ENCODE assay signal across 1 cellular context in the genomic region with DNA sequence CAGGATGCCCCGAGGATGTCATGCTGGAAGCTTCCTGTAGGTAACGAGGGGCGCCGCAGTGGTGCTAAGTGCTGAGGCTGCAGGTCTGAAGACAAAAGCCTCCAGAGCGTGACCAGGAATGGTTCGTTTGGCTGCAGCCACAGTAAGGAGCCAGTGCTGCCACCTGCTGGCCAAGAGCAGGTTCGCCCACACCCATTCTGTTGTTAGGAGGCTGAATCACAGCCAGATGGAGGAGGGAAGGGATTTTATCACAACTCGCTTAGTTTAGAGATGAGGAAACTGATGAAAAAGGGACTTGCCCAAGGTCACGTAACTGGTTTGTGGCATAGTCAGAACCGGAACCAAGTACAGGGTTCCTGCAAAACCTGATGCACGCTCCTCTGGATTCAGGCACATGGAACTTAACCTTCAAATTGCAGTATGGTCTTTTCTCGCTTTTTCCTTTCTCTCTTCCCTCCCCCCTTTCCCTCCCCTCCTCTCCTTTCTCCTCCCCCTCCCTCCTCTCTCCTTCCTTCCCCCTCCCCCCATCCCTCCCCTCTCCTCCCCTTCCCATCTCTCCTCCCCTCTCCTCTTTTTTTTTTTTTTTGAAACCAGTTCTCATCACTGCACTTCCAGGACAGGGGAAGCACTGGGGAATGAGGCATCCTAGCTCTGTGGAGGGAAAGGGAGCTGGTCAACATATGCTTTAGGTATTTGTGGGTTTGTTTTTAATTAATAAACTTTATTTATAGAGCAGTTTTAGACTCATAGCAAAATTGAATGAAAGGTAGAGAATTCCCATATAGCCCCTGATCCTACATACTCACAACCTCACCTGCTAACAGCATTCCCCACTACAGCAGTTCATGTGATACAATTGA.
TF ChIP-seq lines count a peak whose summit lies in the region.

No MANE protein-coding gene starts in this region.

TF ChIP-seq in HepG2, 621 proteins besides CTCF, POLR2A, EP300 and RAD21 (continued from another document and continues in another):
- TF ChIP-seq, protein P1, sequence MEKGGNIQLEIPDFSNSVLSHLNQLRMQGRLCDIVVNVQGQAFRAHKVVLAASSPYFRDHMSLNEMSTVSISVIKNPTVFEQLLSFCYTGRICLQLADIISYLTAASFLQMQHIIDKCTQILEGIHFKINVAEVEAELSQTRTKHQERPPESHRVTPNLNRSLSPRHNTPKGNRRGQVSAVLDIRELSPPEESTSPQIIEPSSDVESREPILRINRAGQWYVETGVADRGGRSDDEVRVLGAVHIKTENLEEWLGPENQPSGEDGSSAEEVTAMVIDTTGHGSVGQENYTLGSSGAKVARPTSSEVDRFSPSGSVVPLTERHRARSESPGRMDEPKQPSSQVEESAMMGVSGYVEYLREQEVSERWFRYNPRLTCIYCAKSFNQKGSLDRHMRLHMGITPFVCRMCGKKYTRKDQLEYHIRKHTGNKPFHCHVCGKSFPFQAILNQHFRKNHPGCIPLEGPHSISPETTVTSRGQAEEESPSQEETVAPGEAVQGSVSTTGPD (CRISPR knock-in tag; IDR thresholded peaks at IDR 0.05) = no peak
- no peak for TF ChIP-seq ZNF44 (CRISPR knock-in tag; IDR thresholded peaks at IDR 0.05)
- TF ChIP-seq, protein P2, sequence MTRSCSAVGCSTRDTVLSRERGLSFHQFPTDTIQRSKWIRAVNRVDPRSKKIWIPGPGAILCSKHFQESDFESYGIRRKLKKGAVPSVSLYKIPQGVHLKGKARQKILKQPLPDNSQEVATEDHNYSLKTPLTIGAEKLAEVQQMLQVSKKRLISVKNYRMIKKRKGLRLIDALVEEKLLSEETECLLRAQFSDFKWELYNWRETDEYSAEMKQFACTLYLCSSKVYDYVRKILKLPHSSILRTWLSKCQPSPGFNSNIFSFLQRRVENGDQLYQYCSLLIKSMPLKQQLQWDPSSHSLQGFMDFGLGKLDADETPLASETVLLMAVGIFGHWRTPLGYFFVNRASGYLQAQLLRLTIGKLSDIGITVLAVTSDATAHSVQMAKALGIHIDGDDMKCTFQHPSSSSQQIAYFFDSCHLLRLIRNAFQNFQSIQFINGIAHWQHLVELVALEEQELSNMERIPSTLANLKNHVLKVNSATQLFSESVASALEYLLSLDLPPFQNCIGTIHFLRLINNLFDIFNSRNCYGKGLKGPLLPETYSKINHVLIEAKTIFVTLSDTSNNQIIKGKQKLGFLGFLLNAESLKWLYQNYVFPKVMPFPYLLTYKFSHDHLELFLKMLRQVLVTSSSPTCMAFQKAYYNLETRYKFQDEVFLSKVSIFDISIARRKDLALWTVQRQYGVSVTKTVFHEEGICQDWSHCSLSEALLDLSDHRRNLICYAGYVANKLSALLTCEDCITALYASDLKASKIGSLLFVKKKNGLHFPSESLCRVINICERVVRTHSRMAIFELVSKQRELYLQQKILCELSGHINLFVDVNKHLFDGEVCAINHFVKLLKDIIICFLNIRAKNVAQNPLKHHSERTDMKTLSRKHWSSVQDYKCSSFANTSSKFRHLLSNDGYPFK (CRISPR knock-in tag; IDR thresholded peaks at IDR 0.05; ENCODE audit: borderline replicate concordance) = no peak
- TF ChIP-seq, protein P3, sequence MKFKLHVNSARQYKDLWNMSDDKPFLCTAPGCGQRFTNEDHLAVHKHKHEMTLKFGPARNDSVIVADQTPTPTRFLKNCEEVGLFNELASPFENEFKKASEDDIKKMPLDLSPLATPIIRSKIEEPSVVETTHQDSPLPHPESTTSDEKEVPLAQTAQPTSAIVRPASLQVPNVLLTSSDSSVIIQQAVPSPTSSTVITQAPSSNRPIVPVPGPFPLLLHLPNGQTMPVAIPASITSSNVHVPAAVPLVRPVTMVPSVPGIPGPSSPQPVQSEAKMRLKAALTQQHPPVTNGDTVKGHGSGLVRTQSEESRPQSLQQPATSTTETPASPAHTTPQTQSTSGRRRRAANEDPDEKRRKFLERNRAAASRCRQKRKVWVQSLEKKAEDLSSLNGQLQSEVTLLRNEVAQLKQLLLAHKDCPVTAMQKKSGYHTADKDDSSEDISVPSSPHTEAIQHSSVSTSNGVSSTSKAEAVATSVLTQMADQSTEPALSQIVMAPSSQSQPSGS (CRISPR knock-in tag; IDR thresholded peaks at IDR 0.05) = 0 out of 2 replicates have a peak, but pooled peaks have one; percentile 27
- TF ChIP-seq DNMT1 (CRISPR knock-in tag; IDR thresholded peaks at IDR 0.05) = no peak
- no peak for TF ChIP-seq ZSCAN9 (CRISPR knock-in tag; IDR thresholded peaks at IDR 0.05; ENCODE audit: borderline replicate concordance)
- TF ChIP-seq, protein P4, sequence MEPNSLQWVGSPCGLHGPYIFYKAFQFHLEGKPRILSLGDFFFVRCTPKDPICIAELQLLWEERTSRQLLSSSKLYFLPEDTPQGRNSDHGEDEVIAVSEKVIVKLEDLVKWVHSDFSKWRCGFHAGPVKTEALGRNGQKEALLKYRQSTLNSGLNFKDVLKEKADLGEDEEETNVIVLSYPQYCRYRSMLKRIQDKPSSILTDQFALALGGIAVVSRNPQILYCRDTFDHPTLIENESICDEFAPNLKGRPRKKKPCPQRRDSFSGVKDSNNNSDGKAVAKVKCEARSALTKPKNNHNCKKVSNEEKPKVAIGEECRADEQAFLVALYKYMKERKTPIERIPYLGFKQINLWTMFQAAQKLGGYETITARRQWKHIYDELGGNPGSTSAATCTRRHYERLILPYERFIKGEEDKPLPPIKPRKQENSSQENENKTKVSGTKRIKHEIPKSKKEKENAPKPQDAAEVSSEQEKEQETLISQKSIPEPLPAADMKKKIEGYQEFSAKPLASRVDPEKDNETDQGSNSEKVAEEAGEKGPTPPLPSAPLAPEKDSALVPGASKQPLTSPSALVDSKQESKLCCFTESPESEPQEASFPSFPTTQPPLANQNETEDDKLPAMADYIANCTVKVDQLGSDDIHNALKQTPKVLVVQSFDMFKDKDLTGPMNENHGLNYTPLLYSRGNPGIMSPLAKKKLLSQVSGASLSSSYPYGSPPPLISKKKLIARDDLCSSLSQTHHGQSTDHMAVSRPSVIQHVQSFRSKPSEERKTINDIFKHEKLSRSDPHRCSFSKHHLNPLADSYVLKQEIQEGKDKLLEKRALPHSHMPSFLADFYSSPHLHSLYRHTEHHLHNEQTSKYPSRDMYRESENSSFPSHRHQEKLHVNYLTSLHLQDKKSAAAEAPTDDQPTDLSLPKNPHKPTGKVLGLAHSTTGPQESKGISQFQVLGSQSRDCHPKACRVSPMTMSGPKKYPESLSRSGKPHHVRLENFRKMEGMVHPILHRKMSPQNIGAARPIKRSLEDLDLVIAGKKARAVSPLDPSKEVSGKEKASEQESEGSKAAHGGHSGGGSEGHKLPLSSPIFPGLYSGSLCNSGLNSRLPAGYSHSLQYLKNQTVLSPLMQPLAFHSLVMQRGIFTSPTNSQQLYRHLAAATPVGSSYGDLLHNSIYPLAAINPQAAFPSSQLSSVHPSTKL (CRISPR knock-in tag; IDR thresholded peaks at IDR 0.05) = peak; percentile 44
- TF ChIP-seq ZNF331 (CRISPR knock-in tag; IDR thresholded peaks at IDR 0.05) = peak; percentile 81
- TF ChIP-seq GTF3A (CRISPR knock-in tag; conservative IDR thresholded peaks at IDR 0.05) = no peak
- peak; percentile 47; the same call in 1 of the 2 replicates for TF ChIP-seq ARNTL (CRISPR knock-in tag; IDR thresholded peaks at IDR 0.05)
- no peak for TF ChIP-seq SAFB2 (CRISPR knock-in tag; IDR thresholded peaks at IDR 0.05; ENCODE audit: borderline replicate concordance, low read depth)
- TF ChIP-seq GATAD2A (CRISPR knock-in tag; IDR thresholded peaks at IDR 0.05) = peak; percentile 73
- no peak for TF ChIP-seq ZBTB20 (CRISPR knock-in tag; IDR thresholded peaks at IDR 0.05; ENCODE audit: borderline replicate concordance, low read depth)
- 0 out of 2 replicates have a peak, but pooled peaks have one; percentile 33 for TF ChIP-seq NFKB2 (CRISPR knock-in tag; IDR thresholded peaks at IDR 0.05; ENCODE audit: borderline replicate concordance)
- peak; percentile 53; the same call in 1 of the 2 replicates for TF ChIP-seq ZNF556 (CRISPR knock-in tag; IDR thresholded peaks at IDR 0.05; ENCODE audit: borderline replicate concordance)
- no peak for TF ChIP-seq PAWR (CRISPR knock-in tag; IDR thresholded peaks at IDR 0.05; ENCODE audit: borderline replicate concordance)
- TF ChIP-seq FOXA1 (IDR thresholded peaks at IDR 0.05) = no peak
- TF ChIP-seq FOXA1 (CRISPR knock-in tag; IDR thresholded peaks at IDR 0.05) = no peak
- TF ChIP-seq, protein P5, sequence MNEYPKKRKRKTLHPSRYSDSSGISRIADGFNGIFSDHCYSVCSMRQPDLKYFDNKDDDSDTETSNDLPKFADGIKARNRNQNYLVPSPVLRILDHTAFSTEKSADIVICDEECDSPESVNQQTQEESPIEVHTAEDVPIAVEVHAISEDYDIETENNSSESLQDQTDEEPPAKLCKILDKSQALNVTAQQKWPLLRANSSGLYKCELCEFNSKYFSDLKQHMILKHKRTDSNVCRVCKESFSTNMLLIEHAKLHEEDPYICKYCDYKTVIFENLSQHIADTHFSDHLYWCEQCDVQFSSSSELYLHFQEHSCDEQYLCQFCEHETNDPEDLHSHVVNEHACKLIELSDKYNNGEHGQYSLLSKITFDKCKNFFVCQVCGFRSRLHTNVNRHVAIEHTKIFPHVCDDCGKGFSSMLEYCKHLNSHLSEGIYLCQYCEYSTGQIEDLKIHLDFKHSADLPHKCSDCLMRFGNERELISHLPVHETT (CRISPR knock-in tag; conservative IDR thresholded peaks at IDR 0.05) = no peak
- no peak; the same call in 1 of the 2 replicates for TF ChIP-seq PHF21A (CRISPR knock-in tag; IDR thresholded peaks at IDR 0.05)
- no peak for TF ChIP-seq JUND (CRISPR knock-in tag; IDR thresholded peaks at IDR 0.05)
- no peak for TF ChIP-seq MXD4 (CRISPR knock-in tag; IDR thresholded peaks at IDR 0.05)
- no peak for TF ChIP-seq MTA3 (CRISPR knock-in tag; IDR thresholded peaks at IDR 0.05)
- TF ChIP-seq, protein P6, sequence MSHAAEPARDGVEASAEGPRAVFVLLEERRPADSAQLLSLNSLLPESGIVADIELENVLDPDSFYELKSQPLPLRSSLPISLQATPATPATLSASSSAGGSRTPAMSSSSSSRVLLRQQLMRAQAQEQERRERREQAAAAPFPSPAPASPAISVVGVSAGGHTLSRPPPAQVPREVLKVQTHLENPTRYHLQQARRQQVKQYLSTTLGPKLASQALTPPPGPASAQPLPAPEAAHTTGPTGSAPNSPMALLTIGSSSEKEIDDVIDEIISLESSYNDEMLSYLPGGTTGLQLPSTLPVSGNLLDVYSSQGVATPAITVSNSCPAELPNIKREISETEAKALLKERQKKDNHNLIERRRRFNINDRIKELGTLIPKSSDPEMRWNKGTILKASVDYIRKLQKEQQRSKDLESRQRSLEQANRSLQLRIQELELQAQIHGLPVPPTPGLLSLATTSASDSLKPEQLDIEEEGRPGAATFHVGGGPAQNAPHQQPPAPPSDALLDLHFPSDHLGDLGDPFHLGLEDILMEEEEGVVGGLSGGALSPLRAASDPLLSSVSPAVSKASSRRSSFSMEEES (CRISPR knock-in tag; IDR thresholded peaks at IDR 0.05) = 0 out of 2 replicates have a peak, but pooled peaks have one; percentile 30
- TF ChIP-seq NCOR1 (IDR thresholded peaks at IDR 0.05; ENCODE audit: borderline replicate concordance, low read length) = no peak
- no peak for TF ChIP-seq NFYC (CRISPR knock-in tag; IDR thresholded peaks at IDR 0.05)
- TF ChIP-seq BRCA1 (CRISPR knock-in tag; IDR thresholded peaks at IDR 0.05) = no peak
- no peak for TF ChIP-seq ZSCAN21 (CRISPR knock-in tag; IDR thresholded peaks at IDR 0.05; ENCODE audit: borderline replicate concordance)
- TF ChIP-seq ZSCAN22 (CRISPR knock-in tag; IDR thresholded peaks at IDR 0.05) = peak; percentile 99
- no peak for TF ChIP-seq NCOA2 (CRISPR knock-in tag; IDR thresholded peaks at IDR 0.05)
- no peak for TF ChIP-seq RBFOX2 (IDR thresholded peaks at IDR 0.05; ENCODE audit: low read depth, low read length)
- TF ChIP-seq KLF16 (CRISPR knock-in tag; IDR thresholded peaks at IDR 0.05) = peak in 1 of 2 experiments; percentile 38; a peak in 1 of 4 replicates
- 0 out of 2 replicates have a peak, but pooled peaks have one; percentile 34 for TF ChIP-seq ZNF333 (CRISPR knock-in tag; IDR thresholded peaks at IDR 0.05; ENCODE audit: borderline replicate concordance)
- TF ChIP-seq HIVEP1 (CRISPR knock-in tag; IDR thresholded peaks at IDR 0.05) = no peak
- TF ChIP-seq KAT2B (IDR thresholded peaks at IDR 0.05; ENCODE audit: borderline replicate concordance, low read depth, low read length) = no peak
- TF ChIP-seq ZNF616 (CRISPR knock-in tag; IDR thresholded peaks at IDR 0.05; ENCODE audit: low read depth) = no peak
- TF ChIP-seq ZNF891 (CRISPR knock-in tag; IDR thresholded peaks at IDR 0.05) = no peak
- no peak for TF ChIP-seq ZNF160 (CRISPR knock-in tag; IDR thresholded peaks at IDR 0.05)
- TF ChIP-seq CAMTA2 (CRISPR knock-in tag; IDR thresholded peaks at IDR 0.05; ENCODE audit: borderline replicate concordance) = no peak
- no peak for TF ChIP-seq XBP1 (CRISPR knock-in tag; IDR thresholded peaks at IDR 0.05)
- TF ChIP-seq ATM (IDR thresholded peaks at IDR 0.05; ENCODE audit: borderline replicate concordance) = no peak
- TF ChIP-seq REXO4 (CRISPR knock-in tag; IDR thresholded peaks at IDR 0.05; ENCODE audit: borderline replicate concordance) = no peak
- TF ChIP-seq, protein P7, sequence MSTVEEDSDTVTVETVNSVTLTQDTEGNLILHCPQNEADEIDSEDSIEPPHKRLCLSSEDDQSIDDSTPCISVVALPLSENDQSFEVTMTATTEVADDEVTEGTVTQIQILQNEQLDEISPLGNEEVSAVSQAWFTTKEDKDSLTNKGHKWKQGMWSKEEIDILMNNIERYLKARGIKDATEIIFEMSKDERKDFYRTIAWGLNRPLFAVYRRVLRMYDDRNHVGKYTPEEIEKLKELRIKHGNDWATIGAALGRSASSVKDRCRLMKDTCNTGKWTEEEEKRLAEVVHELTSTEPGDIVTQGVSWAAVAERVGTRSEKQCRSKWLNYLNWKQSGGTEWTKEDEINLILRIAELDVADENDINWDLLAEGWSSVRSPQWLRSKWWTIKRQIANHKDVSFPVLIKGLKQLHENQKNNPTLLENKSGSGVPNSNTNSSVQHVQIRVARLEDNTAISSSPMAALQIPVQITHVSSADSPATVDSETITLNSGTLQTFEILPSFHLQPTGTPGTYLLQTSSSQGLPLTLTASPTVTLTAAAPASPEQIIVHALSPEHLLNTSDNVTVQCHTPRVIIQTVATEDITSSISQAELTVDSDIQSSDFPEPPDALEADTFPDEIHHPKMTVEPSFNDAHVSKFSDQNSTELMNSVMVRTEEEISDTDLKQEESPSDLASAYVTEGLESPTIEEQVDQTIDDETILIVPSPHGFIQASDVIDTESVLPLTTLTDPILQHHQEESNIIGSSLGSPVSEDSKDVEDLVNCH (CRISPR knock-in tag; IDR thresholded peaks at IDR 0.05) = no peak
- peak; percentile 29; the same call in 1 of the 2 replicates for TF ChIP-seq FOXA3 (CRISPR knock-in tag; IDR thresholded peaks at IDR 0.05)
- 0 out of 2 replicates have a peak, but pooled peaks have one; percentile 23 for TF ChIP-seq ISL2 (CRISPR knock-in tag; IDR thresholded peaks at IDR 0.05)
- no peak for TF ChIP-seq ZZZ3 (CRISPR knock-in tag; IDR thresholded peaks at IDR 0.05; ENCODE audit: borderline replicate concordance)
- TF ChIP-seq, protein P8, sequence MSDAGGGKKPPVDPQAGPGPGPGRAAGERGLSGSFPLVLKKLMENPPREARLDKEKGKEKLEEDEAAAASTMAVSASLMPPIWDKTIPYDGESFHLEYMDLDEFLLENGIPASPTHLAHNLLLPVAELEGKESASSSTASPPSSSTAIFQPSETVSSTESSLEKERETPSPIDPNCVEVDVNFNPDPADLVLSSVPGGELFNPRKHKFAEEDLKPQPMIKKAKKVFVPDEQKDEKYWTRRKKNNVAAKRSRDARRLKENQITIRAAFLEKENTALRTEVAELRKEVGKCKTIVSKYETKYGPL (CRISPR knock-in tag; IDR thresholded peaks at IDR 0.05) = no peak
- TF ChIP-seq RNF2 (conservative IDR thresholded peaks at IDR 0.05; ENCODE audit: low read depth) = no peak
- TF ChIP-seq EED (CRISPR knock-in tag; IDR thresholded peaks at IDR 0.05) = no peak
- no peak for TF ChIP-seq ELF4 (CRISPR knock-in tag; IDR thresholded peaks at IDR 0.05; ENCODE audit: borderline replicate concordance)
